8 cellular contexts compared by ENCODE assay signal in the genomic region with DNA sequence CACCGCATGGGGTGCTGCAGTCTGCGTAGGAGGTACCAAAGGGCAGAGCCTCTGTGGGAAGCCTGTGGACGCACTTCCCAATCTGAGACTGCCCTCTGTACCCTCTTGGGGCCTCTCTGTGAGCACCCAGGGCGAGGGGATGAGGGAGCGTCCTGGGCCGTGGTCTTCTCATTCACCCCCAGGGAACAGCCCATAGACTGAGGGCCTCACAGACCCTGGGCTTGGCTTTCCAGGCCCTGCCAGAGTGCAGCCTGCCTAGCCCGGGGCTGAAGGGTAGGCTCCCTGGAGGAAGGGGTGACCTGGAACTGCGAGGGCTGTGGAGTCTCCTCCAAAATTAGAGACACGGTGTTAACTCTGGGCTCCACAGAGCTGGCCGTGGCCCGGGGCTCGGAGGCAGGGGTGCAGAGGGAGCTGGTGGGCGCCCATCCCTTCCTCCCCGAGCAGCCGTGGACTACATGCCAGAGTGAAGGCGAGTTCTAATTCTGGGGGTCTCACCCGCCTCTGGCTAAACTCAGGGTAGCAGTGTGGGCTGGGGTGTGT. TPM values are rescaled to one million over a fixed set of nuclear protein-coding genes. Genes with fewer than 3 reads are reported as not detected.
DNase-seq lines count a peak whose midpoint lies in the region; ATAC-seq and TF ChIP-seq lines count a peak whose summit lies in the region.

No MANE protein-coding gene starts in this region.

- H3K9me3 ChIP-seq in spleen (no peaks in the 10 kb centered on the region), HAP-1 (no peaks in the 10 kb centered on the region)

- no peak overlapping the region for H3K4me3 Mint-ChIP-seq in endothelial cell (ENCODE audit: unreplicated experiment)

- H3K27me3 Mint-ChIP-seq in endothelial cell (ENCODE audit: unreplicated experiment): peaks cover 16% of the 10 kb centered on the region

- peaks cover 5% of the 10 kb centered on the region for H3K4me1 Mint-ChIP-seq in endothelial cell (ENCODE audit: unreplicated experiment)

- peaks cover 22 to 41% (median 32%) of the 10 kb centered on the region in 6 donors for H3K4me1 ChIP-seq in spleen
- H3K4me1 ChIP-seq in HAP-1: no peaks in the 10 kb centered on the region

- H3K36me3 ChIP-seq in spleen (peaks cover 0 to 22% (median 9%) of the 10 kb centered on the region in 6 donors), HAP-1 (replicated peaks) (no peaks in the 10 kb centered on the region)

- in situ Hi-C loops in HAP-1 (cut with MboI; ENCODE audit: low sequenced_read_pairs): no loop called here

- H3K27ac Mint-ChIP-seq in endothelial cell (ENCODE audit: unreplicated experiment): no peak overlapping the region

- ATAC-seq in GM19025 (IDR thresholded peaks at IDR 0.05; ENCODE audit: low read depth, unreplicated experiment) (peak; percentile 16), GM21825 (IDR thresholded peaks at IDR 0.05; ENCODE audit: unreplicated experiment) (no peak)

- TF ChIP-seq CTCF in RWPE1 (conservative IDR thresholded peaks at IDR 0.05; ENCODE audit: low read depth) (no peak; the same call in 1 of the 2 replicates), fibroblast of villous mesenchyme (IDR thresholded peaks at IDR 0.05; ENCODE audit: insufficient read depth, low read depth, low read length) (no peak), spleen (IDR thresholded peaks at IDR 0.05 in 8 of 11, conservative IDR thresholded peaks at IDR 0.05 in 3 of 11) (no peak), endothelial cell (IDR thresholded peaks at IDR 0.05; ENCODE audit: unreplicated experiment) (no peak)

- TF ChIP-seq POLR2A in spleen (IDR thresholded peaks at IDR 0.05): no peak

- WGBS in spleen, 5 donors: 66 to 79% (median 70%) methylated on average over 6 to 17 of the region's 17 CpGs

- intact Hi-C loops in spleen (cut with DNase I; ENCODE audit: low total_unique reads): no loop called here

- H3K27me3 ChIP-seq in spleen (replicated peaks in 1 of 7) (no peaks in the 10 kb centered on the region), HAP-1 (ENCODE audit: low read depth) (no peaks in the 10 kb centered on the region)

- H3K4me3 ChIP-seq in fibroblast of villous mesenchyme (ENCODE audit: low read depth, low read length) (peak overlapping the region; percentile 12), spleen (peak overlapping the region in 1 of 8 donors; percentile 41), HAP-1 (no peak overlapping the region)

- CTCF ChIA-PET in RWPE1 (lab: Yijun Ruan, JAX): interaction anchor here (1.0 to 2.5 kb wide), 2 partner anchors 11 to 22 kb away, joined by 5 to 11 read pairs; no protein-coding TSS in a partner anchor

- POLR2A ChIA-PET in RWPE1 (lab: Yijun Ruan, JAX; ENCODE audit: low non-redundant PET): interaction anchor here (1.1 kb wide), 1 partner anchor 24 kb away, joined by 4 read pairs; no protein-coding TSS in a partner anchor

- H3K9me3 Mint-ChIP-seq in endothelial cell (ENCODE audit: unreplicated experiment): no peaks in the 10 kb centered on the region

- DNase-seq in RWPE1 (ENCODE audit: low spot score) (no peak), fibroblast of villous mesenchyme (ENCODE audit: low read depth) (no peak), spleen (no peak), SIG-M5 treated with dmso at 0.1 percent for 504 hours (lab: John Stamatoyannopoulos, UW; ENCODE audit: unreplicated experiment) (no peak), HAP-1 (ENCODE audit: low spot score in 2 of 2) (no peak), endothelial cell (ENCODE audit: low spot score) (no peak)

- H3K27ac ChIP-seq in RWPE1 (peak overlapping the region; percentile 97), spleen (peak overlapping the region; percentile 39 to 84 (median 72))

- peaks cover 23% of the 10 kb centered on the region for H3K36me3 Mint-ChIP-seq in endothelial cell (ENCODE audit: low read depth, unreplicated experiment)

RNA-seq across cellular contexts. Expression of a gene that starts 0.5 kb away (rescaled TPM):
- total RNA-seq in fibroblast of villous mesenchyme (0.32 and 0.43 TPM in 2 replicates), spleen (1 to 10 TPM in 2 of 7 donors, under 1 TPM in 5; 0.19 to 1.2 (median 0.67) TPM), endothelial cell (ENCODE audit: unreplicated experiment) (9.4 TPM)
- 1 to 10 TPM in 2 of 3 donors, under 1 TPM in 1; 0.41 to 2.0 (median 1.6) TPM for polyA plus RNA-seq in spleen

RNA-seq across cellular contexts. Expression of a gene that starts 55.7 kb away (rescaled TPM):
- total RNA-seq in fibroblast of villous mesenchyme (0.97 and 1.3 TPM in 2 replicates), spleen (10 to 100 TPM in 4 of 7 donors, 1 to 10 TPM in 3; 4.0 to 14.4 (median 10.2) TPM), endothelial cell (ENCODE audit: unreplicated experiment) (2.9 TPM)
- polyA plus RNA-seq in spleen: 10 to 100 TPM; 10.6 to 20.8 (median 18.5) TPM
